18 cellular contexts compared by ENCODE assay signal in genomic region chr17:72397223-72397667, GRCh38.
DNase-seq lines count a peak whose midpoint lies in the region; ATAC-seq and TF ChIP-seq lines count a peak whose summit lies in the region.
"Had no signal": no experiment of that assay in that cellular context is flagged by ENCODE, and none has a peak within 500 bp of the region (broad histone marks: within the 10 kb centered on the region; RNA-seq: fewer than 3 reads in every experiment).

No MANE protein-coding gene starts in this region.

- H4K20me1 ChIP-seq in HCT116 (ENCODE audit: insufficient read depth) (no peaks in the 10 kb centered on the region), smooth muscle cell (ENCODE audit: low read depth) (no peaks in the 10 kb centered on the region)

- H3K4me2 ChIP-seq in HCT116 (ENCODE audit: low read length) (peak overlapping the region; percentile 37), smooth muscle cell (no peak overlapping the region)
- H3K4me2 ChIP-seq: BLaER1 had no signal

- H3K27me3 ChIP-seq in Caco-2 (replicated peaks; ENCODE audit: control insufficient read depth, insufficient read depth, low read length): no peaks in the 10 kb centered on the region
- H3K27me3 ChIP-seq in HCT116 (ENCODE audit: insufficient read depth, low read length): no peaks in the 10 kb centered on the region
- no peaks in the 10 kb centered on the region for H3K27me3 ChIP-seq in Panc1 (ENCODE audit: control insufficient read depth, insufficient read depth, low read length)
- H3K27me3 ChIP-seq in aorta (ENCODE audit: control insufficient read depth in 1 of 2, insufficient read depth in 2 of 2, low read length in 1 of 2): no peaks in the 10 kb centered on the region
- no peaks in the 10 kb centered on the region for H3K27me3 ChIP-seq in smooth muscle cell (ENCODE audit: low read depth)
- H3K27me3 ChIP-seq: BLaER1 had no signal

- no peak for TF ChIP-seq RAD21 in HCT116 (IDR thresholded peaks at IDR 0.05; ENCODE audit: low read depth)

- H3K36me3 ChIP-seq in Caco-2 (ENCODE audit: control insufficient read depth, insufficient read depth, low read length): no peaks in the 10 kb centered on the region
- H3K36me3 ChIP-seq in HCT116 (ENCODE audit: control insufficient read depth in 1 of 2, insufficient read depth in 2 of 2, low read length in 2 of 2): no peaks in the 10 kb centered on the region; a peak in 1 of 4 replicates
- no peaks in the 10 kb centered on the region for H3K36me3 ChIP-seq in Panc1 (ENCODE audit: control insufficient read depth, insufficient read depth, low read length)
- no peaks in the 10 kb centered on the region for H3K36me3 ChIP-seq in aorta (ENCODE audit: control insufficient read depth in 1 of 2, insufficient read depth in 2 of 2, low read length in 1 of 2)
- H3K36me3 ChIP-seq in smooth muscle cell (ENCODE audit: low read depth): no peaks in the 10 kb centered on the region
- H3K36me3 ChIP-seq: BLaER1 had no signal

- H3K36me3 Mint-ChIP-seq in Caco-2 (ENCODE audit: insufficient read depth, unreplicated experiment) (peaks cover 36% of the 10 kb centered on the region), WTC11 (no peaks in the 10 kb centered on the region)
- H3K36me3 Mint-ChIP-seq: CD8-positive, alpha-beta memory T cell had no signal

- DNase-seq in Caco-2: no peak
- no peak for DNase-seq in HCT116 (ENCODE audit: low read depth, low spot score)
- DNase-seq in Panc1 (ENCODE audit: low read depth, low spot score): no peak
- DNase-seq in WTC11 (ENCODE audit: low spot score): no peak
- DNase-seq in aorta: no peak
- DNase-seq in smooth muscle cell (lab: John Stamatoyannopoulos, UW; ENCODE audit: unreplicated experiment): no peak
- DNase-seq: AML-193; CD8-positive, alpha-beta memory T cell; DMS 273 treated with DMSO at 0.1 percent for 48 hours; DMS79 treated with DMSO at 0.1 percent for 48 hours; GDM1; GOT3; H9; KBM-7 had no signal

- H2AFZ ChIP-seq in HCT116 (ENCODE audit: low read depth, low read length, poor library complexity, severe bottlenecking): no peak overlapping the region
- H2AFZ ChIP-seq in smooth muscle cell (ENCODE audit: low read depth): no peak overlapping the region

- POLR2A ChIA-PET in Caco-2 (lab: Charles Lee): no interaction called here
- POLR2A ChIA-PET in HCT116 (lab: Charles Lee): no interaction called here
- POLR2A ChIA-PET in Panc1 (lab: Charles Lee): no interaction called here
- POLR2A ChIA-PET in WTC11 (lab: Charles Lee): no interaction called here

- TF ChIP-seq CTCF in Caco-2 (IDR thresholded peaks at IDR 0.05; ENCODE audit: insufficient read depth in 1 of 2, low read depth in 1 of 2, low read length in 1 of 2, severe bottlenecking in 1 of 2, unreplicated experiment in 1 of 2) (no peak), HCT116 (IDR thresholded peaks at IDR 0.05 in 2 of 3, conservative IDR thresholded peaks at IDR 0.05 in 1 of 3; ENCODE audit: borderline replicate concordance in 1 of 3, insufficient read depth in 1 of 3, low read depth in 2 of 3, low read length in 2 of 3) (no peak), Panc1 (IDR thresholded peaks at IDR 0.05) (no peak), WTC11 (IDR thresholded peaks at IDR 0.05) (no peak), smooth muscle cell (IDR thresholded peaks at IDR 0.05; ENCODE audit: borderline replicate concordance, insufficient read depth, poor library complexity, severe bottlenecking) (no peak)

- no peak for TF ChIP-seq POLR2A in HCT116 (IDR thresholded peaks at IDR 0.05; ENCODE audit: borderline replicate concordance, extremely low read depth, insufficient read depth, insufficient read length)

- no peaks in the 10 kb centered on the region for H3K9me3 ChIP-seq in Caco-2
- no peaks in the 10 kb centered on the region for H3K9me3 ChIP-seq in HCT116 (ENCODE audit: control insufficient read depth in 1 of 2, insufficient read depth in 1 of 2, low read depth in 1 of 2, low read length in 2 of 2)
- no peaks in the 10 kb centered on the region for H3K9me3 ChIP-seq in Panc1 (ENCODE audit: control insufficient read depth, insufficient read depth, low read depth, low read length)
- H3K9me3 ChIP-seq in aorta (ENCODE audit: control insufficient read depth, low read length): no peaks in the 10 kb centered on the region
- no peaks in the 10 kb centered on the region for H3K9me3 ChIP-seq in smooth muscle cell (replicated peaks; ENCODE audit: low read depth)
- H3K9me3 ChIP-seq: BLaER1 had no signal

- RAD21 ChIA-PET in HCT116 (lab: Charles Lee; ENCODE audit: low non-redundant PET in 1 of 2, low total read pairs in 2 of 2, uncharacterized antibody in 2 of 2, unreplicated experiment in 2 of 2): no interaction called here

- BruUV-seq in Caco-2 (replicated peaks; lab: Mats Ljungman, UMichigan) (no TSS peak), HCT116 (replicated peaks; lab: Mats Ljungman, UMichigan) (no TSS peak), Panc1 (replicated peaks; lab: Mats Ljungman, UMichigan) (no TSS peak)

- H3K4me3 Mint-ChIP-seq in Caco-2 (ENCODE audit: unreplicated experiment): no peak overlapping the region
- no peak overlapping the region for H3K4me3 Mint-ChIP-seq in WTC11
- H3K4me3 Mint-ChIP-seq: CD8-positive, alpha-beta memory T cell; H9 had no signal

- ATAC-seq in HCT116: no peak
- ATAC-seq in Panc1: no peak
- ATAC-seq in WTC11: no peak
- no peak for ATAC-seq in aorta (ENCODE audit: low FRiP score)
- no peak for ATAC-seq in HG03432 (IDR thresholded peaks at IDR 0.05; ENCODE audit: unreplicated experiment)

- no peak overlapping the region for H3K27ac ChIP-seq in HCT116 (ENCODE audit: low read depth, low read length)
- H3K27ac ChIP-seq in Panc1 (ENCODE audit: low read length): peak overlapping the region; percentile 51
- no peak overlapping the region for H3K27ac ChIP-seq in aorta (ENCODE audit: low read depth in 1 of 2, low read length in 2 of 2)
- H3K27ac ChIP-seq in smooth muscle cell (ENCODE audit: low read depth): no peak overlapping the region
- H3K27ac ChIP-seq: BLaER1, HL-60 had no signal

- no peaks in the 10 kb centered on the region for H3K9me2 ChIP-seq in HCT116 (ENCODE audit: insufficient read depth)

- no peaks in the 10 kb centered on the region for H3F3A ChIP-seq in smooth muscle cell (ENCODE audit: low read depth)

- H3K79me2 ChIP-seq in HCT116 (ENCODE audit: insufficient read depth, low read length): no peaks in the 10 kb centered on the region
- H3K79me2 ChIP-seq in smooth muscle cell (ENCODE audit: low read depth): no peaks in the 10 kb centered on the region

- peak overlapping the region; percentile 40 for H3K27ac Mint-ChIP-seq in Caco-2 (ENCODE audit: unreplicated experiment)
- no peak overlapping the region for H3K27ac Mint-ChIP-seq in WTC11
- H3K27ac Mint-ChIP-seq: CD8-positive, alpha-beta memory T cell; H9 had no signal

- H3K4me3 ChIP-seq in Caco-2 (ENCODE audit: low read depth, low read length) (no peak overlapping the region), HCT116 (replicated peaks in 1 of 2; ENCODE audit: low read depth in 1 of 2, low read length in 2 of 2) (no peak overlapping the region), Panc1 (ENCODE audit: low read depth in 2 of 2, low read length in 2 of 2) (no peak overlapping the region), aorta (ENCODE audit: low read length in 2 of 2) (no peak overlapping the region), smooth muscle cell (no peak overlapping the region)
- H3K4me3 ChIP-seq: BLaER1 had no signal

- H3K27me3 Mint-ChIP-seq in Caco-2 (ENCODE audit: insufficient read depth, unreplicated experiment) (no peaks in the 10 kb centered on the region), WTC11 (ENCODE audit: low read depth) (peaks cover 8% of the 10 kb centered on the region)

- in situ Hi-C loops in Panc1 (cut with HindIII; ENCODE audit: low pct_unique_long_range_greater_than_20kb, low sequenced_read_pairs): no loop called here

- H3K9me3 Mint-ChIP-seq in Caco-2 (ENCODE audit: unreplicated experiment) (no peaks in the 10 kb centered on the region), WTC11 (no peaks in the 10 kb centered on the region; the same call in 1 of the 2 replicates)
- H3K9me3 Mint-ChIP-seq: H9, HFFc6 had no signal

- H3K4me1 ChIP-seq in Caco-2 (peaks cover 33% of the 10 kb centered on the region), HCT116 (ENCODE audit: control insufficient read depth in 1 of 2, insufficient read depth in 2 of 2, low read length in 2 of 2) (peaks cover 47 to 90% of the 10 kb centered on the region in 2 experiments), Panc1 (ENCODE audit: control insufficient read depth, insufficient read depth, low read length) (peaks cover 78% of the 10 kb centered on the region), aorta (ENCODE audit: control insufficient read depth in 1 of 2, insufficient read depth in 2 of 2, low read length in 2 of 2) (no peaks in the 10 kb centered on the region), smooth muscle cell (ENCODE audit: low read depth) (peaks cover 9% of the 10 kb centered on the region)

- CTCF ChIA-PET in Caco-2 (lab: Charles Lee): no interaction called here
- CTCF ChIA-PET in HCT116 (lab: Charles Lee): no interaction called here
- CTCF ChIA-PET in Panc1 (lab: Charles Lee): no interaction called here
- CTCF ChIA-PET in WTC11 (lab: Charles Lee): no interaction called here

- intact Hi-C loops in Caco-2 (cut with micrococcal nuclease; ENCODE audit: unreplicated experiment): no loop called here
- intact Hi-C loops in HCT116 (cut with micrococcal nuclease): no loop called here
- intact Hi-C loops in Panc1 (cut with micrococcal nuclease; ENCODE audit: unreplicated experiment): loop anchor here (10.0 kb wide), 1 partner anchor 272 kb away; the partner anchor contains the start of gene SOX9
- intact Hi-C loops in aorta (cut with DNase I): no loop called here

- 88 to 90% methylated on average over 2 of the region's 2 CpGs for WGBS in aorta, 2 donors
- 100% methylated on average over 2 of the region's 2 CpGs for WGBS in smooth muscle cell (ENCODE audit: low lambda C conversion rate)

- peaks cover 27% of the 10 kb centered on the region for H3K4me1 Mint-ChIP-seq in Caco-2 (ENCODE audit: low read depth, unreplicated experiment)
- H3K4me1 Mint-ChIP-seq in WTC11: peaks cover 22% of the 10 kb centered on the region
- H3K4me1 Mint-ChIP-seq: CD8-positive, alpha-beta memory T cell had no signal

- H3K9ac ChIP-seq in HCT116 (ENCODE audit: low read length): no peak overlapping the region
- H3K9ac ChIP-seq in smooth muscle cell (ENCODE audit: low read depth): no peak overlapping the region
- H3K9ac ChIP-seq: BLaER1 had no signal

TF ChIP-seq in HCT116, 20 proteins besides CTCF, POLR2A, EP300 and RAD21 (continues in another document):
- peak; percentile 57 for TF ChIP-seq FOSL1 (IDR thresholded peaks at IDR 0.05; ENCODE audit: low read depth)
- TF ChIP-seq JUND (IDR thresholded peaks at IDR 0.05): 0 out of 2 replicates have a peak, but pooled peaks have one; percentile 40

TF ChIP-seq in WTC11, 78 proteins besides CTCF, POLR2A, EP300 and RAD21 (continues in another document):
- TF ChIP-seq SOX15 (CRISPR knock-in tag; IDR thresholded peaks at IDR 0.05) (no peak), HMGA2 (CRISPR knock-in tag; IDR thresholded peaks at IDR 0.05) (no peak), GABPB1 (CRISPR knock-in tag; IDR thresholded peaks at IDR 0.05) (peak; percentile 58)
